Comparison of ENCODE assay signal across 8 cellular contexts in genomic region chr4:56424697-56425514, GRCh38. TPM values are rescaled to one million over a fixed set of nuclear protein-coding genes. Genes with fewer than 3 reads are reported as not detected.
DNase-seq lines count a peak whose midpoint lies in the region; ATAC-seq and TF ChIP-seq lines count a peak whose summit lies in the region.

No MANE protein-coding gene starts in this region.

- in situ Hi-C loops in astrocyte of the spinal cord (cut with HindIII; ENCODE audit: low sequenced_read_pairs): no loop called here

- no peak overlapping the region for H3K4me3 ChIP-seq in astrocyte of the spinal cord (ENCODE audit: low read depth, low read length)
- no peak overlapping the region for H3K4me3 ChIP-seq in upper lobe of left lung

- no peaks in the 10 kb centered on the region for H3K27me3 ChIP-seq in upper lobe of left lung

- ATAC-seq in upper lobe of left lung (ENCODE audit: low FRiP score in 2 of 2): no peak
- no peak for ATAC-seq in HG03045 (IDR thresholded peaks at IDR 0.05; ENCODE audit: unreplicated experiment)

- H3K9me3 ChIP-seq in upper lobe of left lung: no peaks in the 10 kb centered on the region

- H3K4me1 ChIP-seq in upper lobe of left lung: no peaks in the 10 kb centered on the region

- DNase-seq in NOMO-1 treated with DMSO at 0.1 percent for 48 hours (lab: John Stamatoyannopoulos, UW; ENCODE audit: unreplicated experiment): peak; percentile 16
- DNase-seq in NOMO-1 treated with dmso at 0.1 percent for 144 hours (lab: John Stamatoyannopoulos, UW; ENCODE audit: unreplicated experiment): no peak
- DNase-seq in NAMALWA (ENCODE audit: low spot score): peak; percentile 64
- DNase-seq in astrocyte of the spinal cord (ENCODE audit: low read depth, low spot score): peak; percentile 46
- peak; percentile 38 for DNase-seq in iris pigment epithelial cell (ENCODE audit: low read depth)
- no peak for DNase-seq in upper lobe of left lung
- DNase-seq in NCI-H1048 (lab: John Stamatoyannopoulos, UW): no peak

- TF ChIP-seq CTCF in astrocyte of the spinal cord (IDR thresholded peaks at IDR 0.05; ENCODE audit: low read depth, low read length): peak; percentile 61
- TF ChIP-seq CTCF in upper lobe of left lung (IDR thresholded peaks at IDR 0.05): peak in 5 of 6 experiments; percentile 40 to 67 (median 53)

- TF ChIP-seq POLR2A in upper lobe of left lung (IDR thresholded peaks at IDR 0.05): no peak

- no peak overlapping the region for H3K27ac ChIP-seq in upper lobe of left lung

- no peak for TF ChIP-seq EP300 in upper lobe of left lung (IDR thresholded peaks at IDR 0.05)

- WGBS in upper lobe of left lung, 2 donors: 58 to 65% methylated on average over 5 of the region's 5 CpGs

- no peaks in the 10 kb centered on the region for H3K36me3 ChIP-seq in upper lobe of left lung

RNA-seq across cellular contexts. Expression of gene PPAT, which starts 10.5 kb away (rescaled TPM):
- total RNA-seq in upper lobe of left lung: 1 to 10 TPM in 5 of 6 donors, under 1 TPM in 1; 0.44 to 6.3 (median 5.4) TPM

RNA-seq across cellular contexts. Expression of gene PAICS, which starts 11.2 kb away (rescaled TPM):
- 10 to 100 TPM in 5 of 6 donors, 1 to 10 TPM in 1; 7.4 to 33.5 (median 22.1) TPM for total RNA-seq in upper lobe of left lung

RNA-seq across cellular contexts. Expression of gene AASDH, which starts 37.6 kb away (rescaled TPM):
- total RNA-seq in upper lobe of left lung: 10 to 100 TPM in 2 of 6 donors, 1 to 10 TPM in 4; 7.1 to 32.5 (median 9.5) TPM

RNA-seq across cellular contexts. Expression of gene SRP72, which starts 42.5 kb away (rescaled TPM):
- 100 to 1,000 TPM in 1 of 6 donors, 10 to 100 TPM in 5; 41.9 to 101 (median 68.8) TPM for total RNA-seq in upper lobe of left lung

Comparison
In these comparisons a context has a peak if more than half of its experiments do, and no peak if none do; other contexts are left out.
1. DNase-seq: peak in NOMO-1 treated with DMSO at 0.1 percent for 48 hours (single experiment), NAMALWA (single experiment), astrocyte of the spinal cord (single experiment) and iris pigment epithelial cell (single experiment); none in NOMO-1 treated with dmso at 0.1 percent for 144 hours (single experiment), upper lobe of left lung (0 of 2) and NCI-H1048 (single experiment).